In genomic region chr6:75414445-75415021, GRCh38 we compare ENCODE assay signal across 30 cellular contexts.
"Had no signal": no experiment of that assay in that cellular context is flagged by ENCODE, and none has a peak within 500 bp of the region (broad histone marks: within the 10 kb centered on the region; RNA-seq: fewer than 3 reads in every experiment).

No MANE protein-coding gene starts in this region.

- H3K27ac ChIP-seq: breast epithelium, gastroesophageal sphincter, stomach, tibial nerve, WERI-Rb-1 had no signal

- DNase-seq: activated CD4-positive, alpha-beta memory T cell treated with anti-CD3 and anti-CD28 coated beads for 36 hours; activated CD4-positive, alpha-beta T cell treated with anti-CD3 and anti-CD28 coated beads for 48 hours; activated CD8-positive, alpha-beta memory T cell treated with anti-CD3 and anti-CD28 coated beads, Interleukin-2, amount 50 U/mL, for 48 hours; activated gamma-delta T cell treated with Interleukin-2 at 50 U/mL for 16 hours; activated naive CD4-positive, alpha-beta T cell treated with anti-CD3 and anti-CD28 coated beads, Interleukin-2, amount 50 U/mL, for 16 hours; activated T-cell treated with anti-CD3 and anti-CD28 coated beads, Interleukin-2, amount 50 U/mL, for 4 hours; amniotic stem cell; effector CD4-positive, alpha-beta T cell; erythroblast; hypothalamus; immature natural killer cell; kidney; left colon; sigmoid colon; small intestine; stimulated activated CD4-positive, alpha-beta T cell treated with anti-CD3 and anti-CD28 coated beads, Interleukin-1b, Interleukin-23, amount 100 ng/mL, for 48 hours; stimulated activated CD4-positive, alpha-beta T cell treated with anti-CD3 and anti-CD28 coated beads, Interleukin-4, amount 100 ng/mL, for 4 hours; stimulated activated CD8-positive, alpha-beta memory T cell treated with anti-CD3 and anti-CD28 coated beads, Interleukin-4, amount 100 ng/mL, for 48 hours; stomach; SW 1271; T1000; WERI-Rb-1 had no signal

- H3K4me3 ChIP-seq: breast epithelium, gastroesophageal sphincter, sigmoid colon, stomach, tibial nerve had no signal

- ATAC-seq: activated CD4-positive, CD25-positive, alpha-beta regulatory T cell treated with anti-CD3 and anti-CD28 coated beads, Interleukin-2, amount 50 U/mL, for 24 hours; activated T-cell treated with anti-CD3 and anti-CD28 coated beads, Interleukin-2, amount 50 U/mL, for 4 hours; activated T-helper 17 cell treated with anti-CD3 and anti-CD28 coated beads, Interleukin-2, amount 50 U/mL, for 72 hours; gastroesophageal sphincter; left colon; natural killer cell treated with Interleukin-12 subunit alpha and Interleukin-12 subunit beta and Interleukin-15 and Interleukin-18, amount 100 ng/mL, for 72 hours; stimulated activated memory B cell treated with anti-CD40 and anti-IgM and Interleukin-4, amounts not matched to agents 10 μg/mL and 1 μg/mL and 100 μg/mL, for 72 hours had no signal

- H3K4me3 Mint-ChIP-seq: activated CD4-positive, alpha-beta memory T cell treated with anti-CD3 and anti-CD28 coated beads for 36 hours; activated T-cell treated with anti-CD3 and anti-CD28 coated beads, Interleukin-2, amount 50 U/mL, for 4 hours; activated T-helper 17 cell treated with anti-CD3 and anti-CD28 coated beads, Interleukin-2, amount 50 U/mL, for 72 hours; immature natural killer cell; natural killer cell treated with Interleukin-12 subunit alpha and Interleukin-12 subunit beta and Interleukin-15 and Interleukin-18, amount 100 ng/mL, for 72 hours; stimulated activated memory B cell treated with anti-CD40 and anti-IgM and Interleukin-4, amounts not matched to agents 10 μg/mL and 1 μg/mL and 100 μg/mL, for 72 hours; T-helper 1 cell treated with Interleukin-12 subunit alpha and Interleukin-12 subunit beta and Interleukin-4 antibody, amounts not matched to agents 30 μg/mL and 1 μg/mL, for 36 hours had no signal

- H3K36me3 Mint-ChIP-seq: activated CD4-positive, alpha-beta memory T cell treated with anti-CD3 and anti-CD28 coated beads for 36 hours; immature natural killer cell; natural killer cell treated with Interleukin-12 subunit alpha and Interleukin-12 subunit beta and Interleukin-15 and Interleukin-18, amount 100 ng/mL, for 72 hours; stimulated activated memory B cell treated with anti-CD40 and anti-IgM and Interleukin-4, amounts not matched to agents 10 μg/mL and 1 μg/mL and 100 μg/mL, for 72 hours had no signal

- H3K9me3 ChIP-seq: breast epithelium, gastroesophageal sphincter, sigmoid colon, stomach, tibial nerve had no signal

- H3K27ac Mint-ChIP-seq: activated CD4-positive, alpha-beta memory T cell treated with anti-CD3 and anti-CD28 coated beads for 36 hours; activated T-helper 17 cell treated with anti-CD3 and anti-CD28 coated beads, Interleukin-2, amount 50 U/mL, for 72 hours; immature natural killer cell; natural killer cell treated with Interleukin-12 subunit alpha and Interleukin-12 subunit beta and Interleukin-15 and Interleukin-18, amount 100 ng/mL, for 72 hours; stimulated activated memory B cell treated with anti-CD40 and anti-IgM and Interleukin-4, amounts not matched to agents 10 μg/mL and 1 μg/mL and 100 μg/mL, for 72 hours; T-helper 1 cell treated with Interleukin-12 subunit alpha and Interleukin-12 subunit beta and Interleukin-4 antibody, amounts not matched to agents 30 μg/mL and 1 μg/mL, for 36 hours had no signal

- H3K36me3 ChIP-seq: breast epithelium, gastroesophageal sphincter, sigmoid colon, stomach, tibial nerve, WERI-Rb-1 had no signal

- H3K9me3 Mint-ChIP-seq: activated CD4-positive, alpha-beta memory T cell treated with anti-CD3 and anti-CD28 coated beads for 36 hours; activated T-cell treated with anti-CD3 and anti-CD28 coated beads, Interleukin-2, amount 50 U/mL, for 4 hours; activated T-helper 17 cell treated with anti-CD3 and anti-CD28 coated beads, Interleukin-2, amount 50 U/mL, for 72 hours; natural killer cell treated with Interleukin-12 subunit alpha and Interleukin-12 subunit beta and Interleukin-15 and Interleukin-18, amount 100 ng/mL, for 72 hours; T-helper 1 cell treated with Interleukin-12 subunit alpha and Interleukin-12 subunit beta and Interleukin-4 antibody, amounts not matched to agents 30 μg/mL and 1 μg/mL, for 36 hours had no signal

- H3K27me3 ChIP-seq: breast epithelium, gastroesophageal sphincter, sigmoid colon, stomach, tibial nerve had no signal

- H3K4me1 Mint-ChIP-seq: activated T-helper 17 cell treated with anti-CD3 and anti-CD28 coated beads, Interleukin-2, amount 50 U/mL, for 72 hours; immature natural killer cell; stimulated activated memory B cell treated with anti-CD40 and anti-IgM and Interleukin-4, amounts not matched to agents 10 μg/mL and 1 μg/mL and 100 μg/mL, for 72 hours had no signal

- H3K4me1 ChIP-seq: breast epithelium had no signal
